7 cellular contexts compared by ENCODE assay signal in the genomic region with DNA sequence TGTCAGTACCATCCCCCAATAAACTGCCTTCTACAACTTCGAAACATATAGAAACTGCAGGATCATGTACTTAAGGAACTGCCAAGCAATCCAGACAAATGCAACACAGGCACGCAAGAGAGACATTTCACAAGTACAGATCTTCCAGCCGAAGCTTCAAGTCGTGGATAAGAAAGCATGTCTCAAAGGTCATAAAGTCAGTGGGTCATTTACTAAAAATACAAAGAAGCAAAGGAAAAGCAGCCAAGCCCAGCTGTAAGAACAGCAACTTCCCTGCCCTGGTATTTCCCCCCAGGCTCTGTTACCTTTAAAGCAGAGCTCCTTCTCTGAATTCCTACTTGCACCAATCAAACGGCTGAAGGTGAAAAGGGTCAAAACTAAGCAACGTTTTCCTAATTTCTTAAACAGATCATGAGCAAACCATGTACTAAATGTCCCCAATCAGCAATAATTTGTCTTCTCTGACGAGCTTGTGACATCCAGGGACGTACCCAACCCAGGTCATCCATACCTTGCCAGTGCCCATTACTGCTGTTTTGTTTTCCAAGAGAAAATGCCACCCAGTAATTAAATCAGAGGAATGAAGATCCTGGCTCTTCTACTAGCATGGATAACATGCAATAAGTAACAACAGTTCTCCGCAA. TPM values are rescaled to one million over a fixed set of nuclear protein-coding genes. Genes with fewer than 3 reads are reported as not detected.
DNase-seq lines count a peak whose midpoint lies in the region; ATAC-seq, FAIRE-seq and TF ChIP-seq lines count a peak whose summit lies in the region.

No MANE protein-coding gene starts in this region.

- peaks cover 29% of the 10 kb centered on the region for H3K36me3 ChIP-seq in HUES48 (ENCODE audit: control insufficient read depth, insufficient read depth, low read length)
- H3K36me3 ChIP-seq in skeletal muscle tissue (ENCODE audit: control insufficient read depth in 3 of 3, insufficient read depth in 3 of 3, low read length in 3 of 3), result peaks cover 13 to 20% (median 16%) of the 10 kb centered on the region in 3 donors

- H3K27me3 Mint-ChIP-seq in WTC11 (ENCODE audit: low read depth) (no peaks in the 10 kb centered on the region), glutamatergic neuron (ENCODE audit: unreplicated experiment) (peaks cover 12% of the 10 kb centered on the region)

- H3K4me1 ChIP-seq in HUES48 (ENCODE audit: control insufficient read depth, insufficient read depth, low read length) (peaks cover 18% of the 10 kb centered on the region), skeletal muscle tissue (ENCODE audit: control insufficient read depth in 3 of 3, insufficient read depth in 3 of 3, low read length in 3 of 3) (peaks cover 29 to 35% (median 33%) of the 10 kb centered on the region in 3 donors)

- H3K27ac ChIP-seq in HUES48 (ENCODE audit: low read depth, low read length), result no peak overlapping the region
- H3K27ac ChIP-seq in skeletal muscle tissue (ENCODE audit: low read depth, low read length), result peak overlapping the region; percentile 76

- H3K4me3 ChIP-seq in HUES48 (ENCODE audit: low read depth, low read length), result peak overlapping the region; percentile 87
- H3K4me3 ChIP-seq in skeletal muscle tissue (ENCODE audit: low read length in 3 of 3), result peak overlapping the region; percentile 70 to 75 (median 74)

- DNase-seq in WTC11 (ENCODE audit: low spot score) (no peak), glutamatergic neuron (no peak), NCI-H1105 treated with DMSO at 0.1 percent for 48 hours (lab: John Stamatoyannopoulos, UW) (no peak), HuH-7 (ENCODE audit: low spot score) (no peak), GM19239 (ENCODE audit: insufficient read length, low spot score) (no peak)

- TF ChIP-seq CTCF in WTC11 (IDR thresholded peaks at IDR 0.05) (no peak), glutamatergic neuron (IDR thresholded peaks at IDR 0.05; ENCODE audit: partially characterized antibody, unreplicated experiment) (no peak)

- H3K9me3 Mint-ChIP-seq in WTC11 (peaks cover 3% of the 10 kb centered on the region; the same call in 1 of the 2 replicates), glutamatergic neuron (ENCODE audit: unreplicated experiment) (peaks cover 10% of the 10 kb centered on the region)

- H3K4me3 Mint-ChIP-seq in WTC11, result peak overlapping the region; percentile 99
- peak overlapping the region; percentile 97 for H3K4me3 Mint-ChIP-seq in glutamatergic neuron (ENCODE audit: unreplicated experiment)

- CTCF ChIA-PET in WTC11 (lab: Charles Lee), result interaction anchor here (1.0 kb wide), 1 partner anchor 9 kb away, joined by 5 read pairs; no protein-coding TSS in a partner anchor

- H3K9ac ChIP-seq in HUES48 (ENCODE audit: low read depth, low read length) (no peak overlapping the region), skeletal muscle tissue (ENCODE audit: low read depth in 1 of 3, low read length in 3 of 3) (peak overlapping the region; percentile 83 to 88 (median 86))

- peaks cover 30% of the 10 kb centered on the region for H3K4me1 Mint-ChIP-seq in WTC11
- H3K4me1 Mint-ChIP-seq in glutamatergic neuron (ENCODE audit: low read depth, unreplicated experiment), result peaks cover 24% of the 10 kb centered on the region

- no peaks in the 10 kb centered on the region for H3K9me3 ChIP-seq in HUES48 (ENCODE audit: control insufficient read depth, insufficient read depth, low read length)
- H3K9me3 ChIP-seq in skeletal muscle tissue (ENCODE audit: control insufficient read depth in 3 of 3, low read length in 3 of 3), result no peaks in the 10 kb centered on the region

- H3K27ac Mint-ChIP-seq in WTC11, result 0 out of 2 replicates have a peak overlapping the region, but pooled peaks have one; percentile 7
- no peak overlapping the region for H3K27ac Mint-ChIP-seq in glutamatergic neuron (ENCODE audit: unreplicated experiment)

- peaks cover 12% of the 10 kb centered on the region for H3K36me3 Mint-ChIP-seq in WTC11
- no peaks in the 10 kb centered on the region for H3K36me3 Mint-ChIP-seq in glutamatergic neuron (ENCODE audit: unreplicated experiment)

- POLR2A ChIA-PET in WTC11 (lab: Charles Lee), result no interaction called here

- H3K27me3 ChIP-seq in HUES48 (ENCODE audit: control insufficient read depth, insufficient read depth, low read length) (no peaks in the 10 kb centered on the region), skeletal muscle tissue (ENCODE audit: control insufficient read depth in 3 of 3, insufficient read depth in 3 of 3, low read length in 3 of 3) (no peaks in the 10 kb centered on the region)

- no peak for FAIRE-seq in GM19239 (lab: Jason Lieb, UNC)

- no peak for ATAC-seq in WTC11

TF ChIP-seq in WTC11, 78 proteins besides CTCF, POLR2A, EP300 and RAD21:
- TF ChIP-seq, protein P1, sequence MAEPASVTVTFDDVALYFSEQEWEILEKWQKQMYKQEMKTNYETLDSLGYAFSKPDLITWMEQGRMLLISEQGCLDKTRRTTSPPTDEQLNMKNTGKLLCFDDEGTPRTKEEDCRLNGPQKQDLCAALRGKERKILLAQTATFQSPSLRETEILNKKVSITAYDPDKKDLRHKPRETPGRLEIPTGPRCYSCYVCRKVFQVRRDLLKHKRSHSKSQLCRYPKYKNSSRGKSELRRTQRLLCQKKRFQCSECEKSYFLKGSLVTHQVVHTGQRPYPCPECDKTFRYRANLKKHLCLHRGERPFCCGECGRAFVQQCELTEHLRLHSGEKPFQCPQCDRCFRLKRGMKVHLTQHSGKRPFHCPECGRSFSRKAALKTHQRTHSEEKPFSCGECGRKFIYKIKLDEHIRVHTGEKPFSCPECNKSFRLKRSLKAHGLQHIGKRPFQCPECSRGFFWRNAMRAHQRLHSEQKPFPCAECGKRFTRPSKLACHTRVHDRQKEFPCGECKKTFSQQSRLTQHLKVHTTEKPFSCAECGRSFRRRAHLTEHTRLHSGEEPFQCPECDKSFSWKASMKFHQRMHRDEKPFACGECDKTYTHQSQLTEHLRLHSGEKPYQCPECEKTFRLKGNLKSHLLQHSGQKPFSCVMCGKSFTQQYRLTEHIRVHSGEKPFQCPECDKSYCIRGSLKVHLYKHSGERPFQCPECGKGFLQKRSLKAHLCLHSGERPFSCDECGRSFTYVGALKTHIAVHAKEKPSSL (CRISPR knock-in tag; conservative IDR thresholded peaks at IDR 0.05), result no peak
- TF ChIP-seq TEAD1 (CRISPR knock-in tag; IDR thresholded peaks at IDR 0.05) (no peak), STAT6 (CRISPR knock-in tag; conservative IDR thresholded peaks at IDR 0.05; ENCODE audit: low read depth) (no peak), SP1 (CRISPR knock-in tag; conservative IDR thresholded peaks at IDR 0.05) (no peak), ZNF317 (CRISPR knock-in tag; IDR thresholded peaks at IDR 0.05; ENCODE audit: borderline replicate concordance, low read depth) (no peak), ZNF138 (CRISPR knock-in tag; conservative IDR thresholded peaks at IDR 0.05) (no peak), ZNF232 (CRISPR knock-in tag; IDR thresholded peaks at IDR 0.05) (no peak), ATF3 (CRISPR knock-in tag; conservative IDR thresholded peaks at IDR 0.05) (no peak)
- TF ChIP-seq, protein P2, sequence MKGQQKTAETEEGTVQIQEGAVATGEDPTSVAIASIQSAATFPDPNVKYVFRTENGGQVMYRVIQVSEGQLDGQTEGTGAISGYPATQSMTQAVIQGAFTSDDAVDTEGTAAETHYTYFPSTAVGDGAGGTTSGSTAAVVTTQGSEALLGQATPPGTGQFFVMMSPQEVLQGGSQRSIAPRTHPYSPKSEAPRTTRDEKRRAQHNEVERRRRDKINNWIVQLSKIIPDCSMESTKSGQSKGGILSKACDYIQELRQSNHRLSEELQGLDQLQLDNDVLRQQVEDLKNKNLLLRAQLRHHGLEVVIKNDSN (CRISPR knock-in tag; IDR thresholded peaks at IDR 0.05), result no peak
- TF ChIP-seq, protein P3, sequence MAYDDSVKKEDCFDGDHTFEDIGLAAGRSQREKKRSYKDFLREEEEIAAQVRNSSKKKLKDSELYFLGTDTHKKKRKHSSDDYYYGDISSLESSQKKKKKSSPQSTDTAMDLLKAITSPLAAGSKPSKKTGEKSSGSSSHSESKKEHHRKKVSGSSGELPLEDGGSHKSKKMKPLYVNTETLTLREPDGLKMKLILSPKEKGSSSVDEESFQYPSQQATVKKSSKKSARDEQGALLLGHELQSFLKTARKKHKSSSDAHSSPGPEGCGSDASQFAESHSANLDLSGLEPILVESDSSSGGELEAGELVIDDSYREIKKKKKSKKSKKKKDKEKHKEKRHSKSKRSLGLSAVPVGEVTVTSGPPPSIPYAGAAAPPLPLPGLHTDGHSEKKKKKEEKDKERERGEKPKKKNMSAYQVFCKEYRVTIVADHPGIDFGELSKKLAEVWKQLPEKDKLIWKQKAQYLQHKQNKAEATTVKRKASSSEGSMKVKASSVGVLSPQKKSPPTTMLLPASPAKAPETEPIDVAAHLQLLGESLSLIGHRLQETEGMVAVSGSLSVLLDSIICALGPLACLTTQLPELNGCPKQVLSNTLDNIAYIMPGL (CRISPR knock-in tag; IDR thresholded peaks at IDR 0.05), result no peak
TF ChIP-seq in WTC11: peak in this region for 0.

RNA-seq across cellular contexts. Expression of gene AKTIP, which starts 1.7 kb away (rescaled TPM):
- 19.9 TPM in 3 replicates for total RNA-seq in WTC11 (2021)
- total RNA-seq in glutamatergic neuron (ENCODE audit: unreplicated experiment), result 30.0 TPM
- 38.6 TPM for total RNA-seq in skeletal muscle tissue
